ENCODE assay signal across 15 cellular contexts in genomic region chr12:56498126-56498902, GRCh38. TPM values are rescaled to one million over a fixed set of nuclear protein-coding genes. Genes with fewer than 3 reads are reported as not detected.
"Had no signal": no experiment of that assay in that cellular context is flagged by ENCODE, and none has a peak within 500 bp of the region (broad histone marks: within the 10 kb centered on the region; RNA-seq: fewer than 3 reads in every experiment).

No MANE protein-coding gene starts in this region.

RNA-seq across cellular contexts. Expression of gene GLS2, which starts 10.4 kb away (rescaled TPM):
- total RNA-seq: ascending aorta, osteocyte had no signal

RNA-seq across cellular contexts. Expression of gene MIP, which starts 43.9 kb away (rescaled TPM):
- total RNA-seq: activated CD4-positive, alpha-beta memory T cell treated with anti-CD3 and anti-CD28 coated beads for 36 hours; activated CD4-positive, alpha-beta T cell treated with anti-CD3 and anti-CD28 coated beads for 36 hours; activated CD8-positive, alpha-beta memory T cell treated with anti-CD3 and anti-CD28 coated beads, Interleukin-2, amount 10 ng/mL, durations not matched to agents 7 days and 5 days; ascending aorta; breast epithelium; chondrocyte; dermis blood vessel endothelial cell; gastroesophageal sphincter; lower lobe of right lung; mesothelial cell of epicardium; osteocyte; psoas muscle; sciatic nerve had no signal
- polyA plus RNA-seq: heart right ventricle, neural cell had no signal
